Comparison of ENCODE assay signal across 25 cellular contexts in the genomic region with DNA sequence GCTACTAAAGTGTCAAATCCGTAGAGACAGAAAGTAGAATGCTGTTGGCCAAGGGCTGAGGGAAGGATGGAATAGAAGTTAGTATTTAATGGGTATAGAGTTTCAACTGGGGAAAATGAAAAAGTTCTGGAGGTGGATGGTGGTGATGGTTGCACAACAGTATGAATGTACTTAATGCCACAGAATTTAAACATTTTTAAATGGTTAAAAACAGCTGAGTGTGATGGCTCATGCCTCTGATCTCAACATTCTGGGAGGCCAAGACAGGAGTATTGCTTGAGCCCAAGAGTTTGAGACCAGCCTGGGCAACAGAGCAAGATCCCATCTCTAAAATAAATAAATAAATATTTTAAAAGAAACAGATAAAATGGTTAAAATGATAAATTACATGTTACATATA.
"Had no signal": no experiment of that assay in that cellular context is flagged by ENCODE, and none has a peak within 500 bp of the region (broad histone marks: within the 10 kb centered on the region; RNA-seq: fewer than 3 reads in every experiment).

No MANE protein-coding gene starts in this region.

- H3K4me3 ChIP-seq: pancreas, prostate gland, spleen, tibial nerve had no signal

- H3K4me3 Mint-ChIP-seq: activated CD8-positive, alpha-beta T cell treated with anti-CD3 and anti-CD28 coated beads for 36 hours; activated T-cell treated with anti-CD3 and anti-CD28 coated beads, Interleukin-2, amount 50 U/mL, for 4 hours; activated T-helper 17 cell treated with anti-CD3 and anti-CD28 coated beads, Interleukin-2, amount 50 U/mL, for 72 hours; immature natural killer cell; memory B cell; naive thymus-derived CD4-positive, alpha-beta T cell; neural crest cell had no signal

- ATAC-seq: activated CD8-positive, alpha-beta T cell treated with anti-CD3 and anti-CD28 coated beads for 36 hours; activated T-cell treated with anti-CD3 and anti-CD28 coated beads, Interleukin-2, amount 50 U/mL, for 4 hours; activated T-helper 17 cell treated with anti-CD3 and anti-CD28 coated beads, Interleukin-2, amount 50 U/mL, for 72 hours; esophagus mucosa; naive thymus-derived CD4-positive, alpha-beta T cell; pancreas had no signal

- H3K36me3 ChIP-seq: pancreas, prostate gland, spleen, tibial nerve had no signal

- H3K9me3 Mint-ChIP-seq: activated CD8-positive, alpha-beta T cell treated with anti-CD3 and anti-CD28 coated beads for 36 hours; activated T-cell treated with anti-CD3 and anti-CD28 coated beads, Interleukin-2, amount 50 U/mL, for 4 hours; activated T-helper 17 cell treated with anti-CD3 and anti-CD28 coated beads, Interleukin-2, amount 50 U/mL, for 72 hours; immature natural killer cell; memory B cell had no signal

- H3K4me1 Mint-ChIP-seq: activated T-helper 17 cell treated with anti-CD3 and anti-CD28 coated beads, Interleukin-2, amount 50 U/mL, for 72 hours; immature natural killer cell had no signal

- H3K27ac Mint-ChIP-seq: activated CD8-positive, alpha-beta T cell treated with anti-CD3 and anti-CD28 coated beads for 36 hours; activated T-helper 17 cell treated with anti-CD3 and anti-CD28 coated beads, Interleukin-2, amount 50 U/mL, for 72 hours; immature natural killer cell; memory B cell; naive thymus-derived CD4-positive, alpha-beta T cell had no signal

- H3K27me3 Mint-ChIP-seq: memory B cell had no signal

- H3K36me3 Mint-ChIP-seq: memory B cell; naive thymus-derived CD4-positive, alpha-beta T cell had no signal

- H3K27ac ChIP-seq: pancreas, prostate gland, tibial nerve had no signal

- FAIRE-seq: endothelial cell of umbilical vein, pancreas had no signal

- DNase-seq: activated CD4-positive, alpha-beta T cell treated with anti-CD3 and anti-CD28 coated beads, Interleukin-2, amount 50 U/mL, for 1 hour; activated CD4-positive, CD25-positive, alpha-beta regulatory T cell treated with anti-CD3 and anti-CD28 coated beads, Interleukin-2, amount 50 U/mL, for 72 hours; activated CD8-positive, alpha-beta T cell treated with anti-CD3 and anti-CD28 coated beads for 36 hours; activated gamma-delta T cell treated with Interleukin-2 at 50 U/mL for 16 hours; activated naive CD4-positive, alpha-beta T cell treated with anti-CD3 and anti-CD28 coated beads, Interleukin-2, amount 50 U/mL, for 16 hours; activated T-cell treated with anti-CD3 and anti-CD28 coated beads, Interleukin-2, amount 50 U/mL, for 4 hours; amygdala; caudate nucleus; head of caudate nucleus; hypothalamus; immature natural killer cell; midbrain; naive thymus-derived CD4-positive, alpha-beta T cell; nucleus accumbens; pancreas; spleen; stimulated activated naive CD4-positive, alpha-beta T cell treated with Interleukin-2 at 50 U/mL for 16 hours; T-helper 2 cell had no signal

- H3K4me1 ChIP-seq: pancreas, prostate gland, tibial nerve had no signal

- H3K9me3 ChIP-seq: pancreas, prostate gland, tibial nerve had no signal

- H3K27me3 ChIP-seq: pancreas, spleen, tibial nerve had no signal
